ENCODE assay signal across 11 cellular contexts in the genomic region with DNA sequence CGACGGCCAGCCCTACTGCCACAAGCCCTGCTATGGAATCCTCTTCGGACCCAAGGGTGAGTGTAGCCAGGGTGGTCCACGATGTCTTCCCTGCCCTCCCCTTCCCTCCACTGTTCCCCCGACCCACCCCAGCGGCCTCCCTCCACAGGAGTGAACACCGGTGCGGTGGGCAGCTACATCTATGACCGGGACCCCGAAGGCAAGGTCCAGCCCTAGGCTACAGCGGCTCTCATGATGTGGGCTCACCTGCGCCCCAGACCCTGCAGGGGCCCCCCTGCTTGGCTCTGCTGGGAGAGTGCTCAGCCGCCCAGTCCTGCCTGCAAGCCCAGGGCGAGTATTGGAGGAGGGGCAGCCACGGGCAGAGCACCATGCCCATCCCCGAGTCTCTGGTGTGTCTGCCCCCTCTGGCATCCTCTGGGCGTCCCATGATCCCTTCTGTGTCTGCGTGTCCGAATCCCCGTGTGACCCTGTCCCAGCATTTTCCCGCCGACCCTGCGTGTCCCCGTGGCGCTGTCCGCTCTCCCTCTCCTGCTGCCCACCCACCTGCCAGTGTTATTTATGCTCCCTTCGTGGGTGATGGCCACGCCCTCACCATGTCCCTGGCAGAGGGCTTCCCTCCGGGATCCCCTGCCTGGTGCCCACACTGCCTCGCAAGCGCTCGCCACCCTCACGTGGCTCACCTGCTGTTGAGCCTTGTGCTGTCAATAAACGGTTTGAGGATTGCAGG. TPM values are rescaled to one million over a fixed set of nuclear protein-coding genes. Genes with fewer than 3 reads are reported as not detected.
DNase-seq lines count a peak whose midpoint lies in the region; ATAC-seq and TF ChIP-seq lines count a peak whose summit lies in the region.
"Had no signal": no experiment of that assay in that cellular context is flagged by ENCODE, and none has a peak within 500 bp of the region (broad histone marks: within the 10 kb centered on the region; RNA-seq: fewer than 3 reads in every experiment).

No MANE protein-coding gene starts in this region.

- H3K27me3 Mint-ChIP-seq in CD4-positive, CD25-positive, alpha-beta regulatory T cell = peaks cover 36% of the 10 kb centered on the region
- H3K27me3 Mint-ChIP-seq in GM23338 (ENCODE audit: insufficient read depth, low read depth, poor library complexity) = peaks cover 67% of the 10 kb centered on the region
- no peaks in the 10 kb centered on the region for H3K27me3 Mint-ChIP-seq in central memory CD8-positive, alpha-beta T cell
- peaks cover 0 to 8% (median 0%) of the 10 kb centered on the region in 5 donors for H3K27me3 Mint-ChIP-seq in naive thymus-derived CD8-positive, alpha-beta T cell
- H3K27me3 Mint-ChIP-seq: activated T-helper 17 cell treated with anti-CD3 and anti-CD28 coated beads, Interleukin-2, amount 50 U/mL, for 72 hours had no signal

- H3K4me1 Mint-ChIP-seq in CD4-positive, CD25-positive, alpha-beta regulatory T cell = peaks cover 5 to 42% (median 24%) of the 10 kb centered on the region in 4 donors
- H3K4me1 Mint-ChIP-seq in GM23338 = peaks cover 20% of the 10 kb centered on the region; the same call in 2 of the 3 replicates
- H3K4me1 Mint-ChIP-seq in central memory CD8-positive, alpha-beta T cell = peaks cover 45% of the 10 kb centered on the region
- H3K4me1 Mint-ChIP-seq in naive thymus-derived CD8-positive, alpha-beta T cell = peaks cover 28 to 62% (median 58%) of the 10 kb centered on the region in 4 donors

- H3F3A ChIP-seq in GM23338 (replicated peaks; ENCODE audit: low read depth) = 0 out of 2 replicates have a peak, but pooled peaks cover 4% of the 10 kb centered on the region

- peak overlapping the region; percentile 5 for H3K27ac ChIP-seq in CD4-positive, CD25-positive, alpha-beta regulatory T cell (ENCODE audit: insufficient read depth, low read length, poor library complexity, severe bottlenecking)
- no peak overlapping the region for H3K27ac ChIP-seq in GM23338 (ENCODE audit: low read depth)

- peaks cover 95% of the 10 kb centered on the region for H3K4me1 ChIP-seq in CD4-positive, CD25-positive, alpha-beta regulatory T cell (ENCODE audit: control insufficient read depth, insufficient read depth, low read length, poor library complexity, severe bottlenecking)
- H3K4me1 ChIP-seq in GM23338 (ENCODE audit: insufficient read depth) = peaks cover 17% of the 10 kb centered on the region; the same call in 1 of the 2 replicates

- CTCF ChIA-PET in GM10248 (lab: Yijun Ruan, JAX) = interaction anchor here (1.8 to 3.5 kb wide), 4 partner anchors 8 to 108 kb away, joined by 8 to 35 read pairs (median 17); no protein-coding TSS in a partner anchor

- H2AFZ ChIP-seq in GM23338 = no peak overlapping the region

- no peaks in the 10 kb centered on the region for H3K36me3 ChIP-seq in CD4-positive, CD25-positive, alpha-beta regulatory T cell (ENCODE audit: control insufficient read depth, insufficient read depth, low read length)
- H3K36me3 ChIP-seq in GM23338 (ENCODE audit: insufficient read depth) = no peaks in the 10 kb centered on the region

- H3K4me3 ChIP-seq in CD4-positive, CD25-positive, alpha-beta regulatory T cell (ENCODE audit: low read depth, low read length) = no peak overlapping the region
- peak overlapping the region; percentile 47 for H3K4me3 ChIP-seq in GM23338

- in situ Hi-C loops in G401 (cut with HindIII; ENCODE audit: low sequenced_read_pairs) = no loop called here

- no peaks in the 10 kb centered on the region for H3K9me2 ChIP-seq in GM23338 (ENCODE audit: insufficient read depth)

- peaks cover 0 to 4% (median 0%) of the 10 kb centered on the region in 7 donors for H3K9me3 Mint-ChIP-seq in CD4-positive, CD25-positive, alpha-beta regulatory T cell
- H3K9me3 Mint-ChIP-seq in GM23338 = no peaks in the 10 kb centered on the region
- no peaks in the 10 kb centered on the region for H3K9me3 Mint-ChIP-seq in central memory CD8-positive, alpha-beta T cell
- H3K9me3 Mint-ChIP-seq in naive thymus-derived CD8-positive, alpha-beta T cell = peaks cover 0 to 5% (median 0%) of the 10 kb centered on the region in 9 donors
- H3K9me3 Mint-ChIP-seq: activated T-helper 17 cell treated with anti-CD3 and anti-CD28 coated beads, Interleukin-2, amount 50 U/mL, for 72 hours had no signal

- no peaks in the 10 kb centered on the region for H4K20me1 ChIP-seq in GM23338 (replicated peaks; ENCODE audit: insufficient read depth)

- POLR2A ChIA-PET in naive thymus-derived CD8-positive, alpha-beta T cell (lab: Charles Lee) = interaction anchor here (1.0 to 7.0 kb wide), 3 partner anchors 9 to 23 kb away, joined by 3 to 165 read pairs (median 3); a partner anchor contains a TSS
- POLR2A ChIA-PET in GM10248 (lab: Yijun Ruan, JAX) = no interaction called here

- TF ChIP-seq CTCF in GM23338 (conservative IDR thresholded peaks at IDR 0.05; ENCODE audit: low read depth in 2 of 2) (no peak), GM10248 (IDR thresholded peaks at IDR 0.05; ENCODE audit: control extremely low read depth, extremely low read depth, low read depth, missing control alignments) (no peak)

- no peaks in the 10 kb centered on the region for H3K36me3 Mint-ChIP-seq in CD4-positive, CD25-positive, alpha-beta regulatory T cell
- no peaks in the 10 kb centered on the region for H3K36me3 Mint-ChIP-seq in GM23338 (ENCODE audit: low read depth)
- H3K36me3 Mint-ChIP-seq in central memory CD8-positive, alpha-beta T cell (ENCODE audit: insufficient read depth) = peaks cover 36% of the 10 kb centered on the region
- no peaks in the 10 kb centered on the region for H3K36me3 Mint-ChIP-seq in naive thymus-derived CD8-positive, alpha-beta T cell

- H3K27me3 ChIP-seq in CD4-positive, CD25-positive, alpha-beta regulatory T cell (ENCODE audit: control insufficient read depth, insufficient read depth, low read length) = no peaks in the 10 kb centered on the region
- H3K27me3 ChIP-seq in GM23338 (ENCODE audit: insufficient read depth) = peaks cover 92% of the 10 kb centered on the region

- H3K27ac Mint-ChIP-seq in CD4-positive, CD25-positive, alpha-beta regulatory T cell = peak overlapping the region in 1 of 3 donors; percentile 55
- H3K27ac Mint-ChIP-seq in GM23338 = no peak overlapping the region
- peak overlapping the region; percentile 95 for H3K27ac Mint-ChIP-seq in central memory CD8-positive, alpha-beta T cell (ENCODE audit: low read depth)
- H3K27ac Mint-ChIP-seq in naive thymus-derived CD8-positive, alpha-beta T cell = peak overlapping the region; percentile 58 to 100 (median 100)
- H3K27ac Mint-ChIP-seq: activated T-helper 17 cell treated with anti-CD3 and anti-CD28 coated beads, Interleukin-2, amount 50 U/mL, for 72 hours had no signal

- peak overlapping the region in 3 of 4 donors; percentile 74 to 95 (median 88) for H3K4me3 Mint-ChIP-seq in CD4-positive, CD25-positive, alpha-beta regulatory T cell
- peak overlapping the region; percentile 56 for H3K4me3 Mint-ChIP-seq in GM23338
- peak overlapping the region; percentile 77 for H3K4me3 Mint-ChIP-seq in central memory CD8-positive, alpha-beta T cell
- peak overlapping the region in 9 of 10 donors; percentile 15 to 82 (median 70) for H3K4me3 Mint-ChIP-seq in naive thymus-derived CD8-positive, alpha-beta T cell
- H3K4me3 Mint-ChIP-seq: activated T-helper 17 cell treated with anti-CD3 and anti-CD28 coated beads, Interleukin-2, amount 50 U/mL, for 72 hours had no signal

- no peaks in the 10 kb centered on the region for H3K9me3 ChIP-seq in CD4-positive, CD25-positive, alpha-beta regulatory T cell (ENCODE audit: control insufficient read depth in 2 of 2, low read length in 2 of 2)

- no peak for DNase-seq in CD4-positive, CD25-positive, alpha-beta regulatory T cell
- DNase-seq in GM23338 (ENCODE audit: low spot score) (no peak), NCI-H446 (lab: John Stamatoyannopoulos, UW) (no peak), GM10248 (ENCODE audit: extremely low spot score) (no peak), G401 (ENCODE audit: low spot score) (no peak), NOMO-1 (lab: John Stamatoyannopoulos, UW; ENCODE audit: unreplicated experiment in 2 of 2) (no peak)
- DNase-seq in central memory CD8-positive, alpha-beta T cell (ENCODE audit: low spot score in 2 of 2) = no peak
- peak in 4 of 10 donors; percentile 25 to 43 (median 34) for DNase-seq in naive thymus-derived CD8-positive, alpha-beta T cell
- DNase-seq: foreskin melanocyte, Kasumi-1 had no signal

- no peak for ATAC-seq in CD4-positive, CD25-positive, alpha-beta regulatory T cell (ENCODE audit: low read depth in 2 of 2)
- ATAC-seq in GM23338 = no peak
- no peak for ATAC-seq in central memory CD8-positive, alpha-beta T cell (replicated peaks; ENCODE audit: extremely low read depth, poor library complexity, severe bottlenecking)
- no peak for ATAC-seq in naive thymus-derived CD8-positive, alpha-beta T cell
- ATAC-seq: activated T-helper 17 cell treated with anti-CD3 and anti-CD28 coated beads, Interleukin-2, amount 50 U/mL, for 72 hours had no signal

- peak overlapping the region; percentile 72 for H3K4me2 ChIP-seq in GM23338

- H3K79me2 ChIP-seq in GM23338 (replicated peaks; ENCODE audit: insufficient read depth) = no peaks in the 10 kb centered on the region

RNA-seq across cellular contexts. Expression of a gene that starts 5.0 kb away (rescaled TPM):
- 37.1 TPM for total RNA-seq in CD4-positive, CD25-positive, alpha-beta regulatory T cell
- polyA plus RNA-seq in CD4-positive, CD25-positive, alpha-beta regulatory T cell = 100 to 1,000 TPM in 2 of 4 donors, 10 to 100 TPM in 2; 12.0 to 131 (median 72.9) TPM
- total RNA-seq in GM23338 (2014; rRNA removed; shearing (Covaris generic)) = 3.4 and 5.0 TPM in 2 replicates
- 9.6 and 12.3 TPM in 2 replicates for polyA plus RNA-seq in GM23338 (2016; fragmentation: Nextera tagmentation; extraction: Ambion mirVana)
- 1 to 10 TPM; 2.2 to 2.3 TPM for total RNA-seq in naive thymus-derived CD8-positive, alpha-beta T cell
- polyA plus RNA-seq in naive thymus-derived CD8-positive, alpha-beta T cell = 10 to 100 TPM; 21.1 to 86.9 (median 28.3) TPM
- total RNA-seq in G401 (2014; rRNA removed; shearing (Covaris generic)) = 184 and 209 TPM in 2 replicates

RNA-seq across cellular contexts. Expression of a gene that starts 7.1 kb away (rescaled TPM):
- total RNA-seq in CD4-positive, CD25-positive, alpha-beta regulatory T cell = 558 TPM
- 1,000 to 10,000 TPM; 1,044 to 2,243 (median 1,681) TPM for polyA plus RNA-seq in CD4-positive, CD25-positive, alpha-beta regulatory T cell
- total RNA-seq in GM23338 (2014; rRNA removed; shearing (Covaris generic)) = 0.80 and 7.7 TPM in 2 replicates
- polyA plus RNA-seq in GM23338 (2016; fragmentation: Nextera tagmentation; extraction: Ambion mirVana) = 8.4 and 13.2 TPM in 2 replicates
- 10 to 100 TPM; 96.5 to 98.1 TPM for total RNA-seq in naive thymus-derived CD8-positive, alpha-beta T cell
- 100 to 1,000 TPM; 342 to 784 (median 530) TPM for polyA plus RNA-seq in naive thymus-derived CD8-positive, alpha-beta T cell
- total RNA-seq in G401 (2014; rRNA removed; shearing (Covaris generic)) = 8.6 TPM in 1 of 2 replicates, not detected in the other

RNA-seq across cellular contexts. Expression of a gene that starts 11.4 kb away (rescaled TPM):
- 118 TPM for total RNA-seq in CD4-positive, CD25-positive, alpha-beta regulatory T cell
- 10 to 100 TPM in 1 of 4 donors, 1 to 10 TPM in 3; 5.5 to 10.4 (median 7.9) TPM for polyA plus RNA-seq in CD4-positive, CD25-positive, alpha-beta regulatory T cell
- total RNA-seq in GM23338 (2014; rRNA removed; shearing (Covaris generic)) = 3.9 and 16.3 TPM in 2 replicates
- polyA plus RNA-seq in GM23338 (2016; fragmentation: Nextera tagmentation; extraction: Ambion mirVana) = 4.1 and 5.9 TPM in 2 replicates
- 10 to 100 TPM; 22.2 to 25.0 TPM for total RNA-seq in naive thymus-derived CD8-positive, alpha-beta T cell
- polyA plus RNA-seq in naive thymus-derived CD8-positive, alpha-beta T cell = 10 to 100 TPM in 1 of 3 donors, 1 to 10 TPM in 2; 7.2 to 10.1 (median 7.6) TPM
- total RNA-seq in G401 (2014; rRNA removed; shearing (Covaris generic)) = 67.1 and 89.1 TPM in 2 replicates

RNA-seq across cellular contexts. Expression of a gene that starts 46.8 kb away (rescaled TPM):
- 1.8 TPM for total RNA-seq in CD4-positive, CD25-positive, alpha-beta regulatory T cell
- polyA plus RNA-seq in CD4-positive, CD25-positive, alpha-beta regulatory T cell = 1 to 10 TPM; 3.4 to 5.8 (median 4.4) TPM
- 0.93 and 1.3 TPM in 2 replicates for total RNA-seq in GM23338 (2014; rRNA removed; shearing (Covaris generic))
- 0.13 and 0.42 TPM in 2 replicates for polyA plus RNA-seq in GM23338 (2016; fragmentation: Nextera tagmentation; extraction: Ambion mirVana)
- total RNA-seq in naive thymus-derived CD8-positive, alpha-beta T cell = 1 to 10 TPM; 5.5 to 6.6 TPM
- polyA plus RNA-seq in naive thymus-derived CD8-positive, alpha-beta T cell = 1 to 10 TPM; 1.6 to 4.4 (median 4.3) TPM
- total RNA-seq in G401 (2014; rRNA removed; shearing (Covaris generic)) = 23.8 and 39.1 TPM in 2 replicates

RNA-seq across cellular contexts. Expression of a gene that starts 60.0 kb away (rescaled TPM):
- 123 TPM for total RNA-seq in CD4-positive, CD25-positive, alpha-beta regulatory T cell
- 1 to 10 TPM; 2.5 to 3.1 (median 3.0) TPM for polyA plus RNA-seq in CD4-positive, CD25-positive, alpha-beta regulatory T cell
- total RNA-seq in GM23338 (2014; rRNA removed; shearing (Covaris generic)) = 104 and 126 TPM in 2 replicates
- polyA plus RNA-seq in GM23338 (2016; fragmentation: Nextera tagmentation; extraction: Ambion mirVana) = 53.3 and 63.2 TPM in 2 replicates
- total RNA-seq in naive thymus-derived CD8-positive, alpha-beta T cell = 100 to 1,000 TPM; 139 to 142 TPM
- 1 to 10 TPM; 3.1 to 6.5 (median 3.6) TPM for polyA plus RNA-seq in naive thymus-derived CD8-positive, alpha-beta T cell
- total RNA-seq in G401 (2014; rRNA removed; shearing (Covaris generic)) = 44.9 and 55.1 TPM in 2 replicates

Comparison
In these comparisons a context has a peak if more than half of its experiments do, and no peak if none do; other contexts are left out.
1. RNA of a gene that starts 7.1 kb away (total RNA-seq): 558 TPM in CD4-positive, CD25-positive, alpha-beta regulatory T cell (single experiment) and 96.5 to 98.1 TPM in naive thymus-derived CD8-positive, alpha-beta T cell; 0.80 to 7.7 TPM in GM23338 and 8.6 TPM in G401; every median in the first group is over 10 times any median in the second.
2. Peak in every context shown above with its lines, with median percentiles within 50 percentile points of each other: H3K4me3 Mint-ChIP-seq.